Comparison of ENCODE assay signal across 18 cellular contexts in genomic region chr7:15836041-15836440, GRCh38.
"Had no signal": no experiment of that assay in that cellular context is flagged by ENCODE, and none has a peak within 500 bp of the region (broad histone marks: within the 10 kb centered on the region; RNA-seq: fewer than 3 reads in every experiment).

No MANE protein-coding gene starts in this region.

- H3K36me3 ChIP-seq: cardiac muscle cell, esophagus muscularis mucosa, lower lobe of right lung, upper lobe of left lung had no signal

- H3K27ac ChIP-seq: cardiac muscle cell, esophagus muscularis mucosa, lower lobe of right lung, upper lobe of left lung had no signal

- H3K4me3 ChIP-seq: cardiac muscle cell, coronary artery, esophagus muscularis mucosa, lower lobe of right lung, smooth muscle cell, upper lobe of left lung had no signal

- H3K27me3 ChIP-seq: cardiac muscle cell, esophagus muscularis mucosa, upper lobe of left lung had no signal

- DNase-seq: activated CD4-positive, alpha-beta T cell treated with anti-CD3 and anti-CD28 coated beads, Interleukin-2, amount 10 ng/mL, durations not matched to agents 24 days and 14 days; activated CD4-positive, CD25-positive, alpha-beta regulatory T cell; activated CD8-positive, alpha-beta memory T cell treated with anti-CD3 and anti-CD28 coated beads, Interleukin-2, amount 50 U/mL, for 4 hours; activated CD8-positive, alpha-beta T cell treated with anti-CD3 and anti-CD28 coated beads, Interleukin-2, amount 10 ng/mL, durations not matched to agents 7 days and 5 days; activated naive CD8-positive, alpha-beta T cell treated with anti-CD3 and anti-CD28 coated beads, Interleukin-2, amount 10 ng/mL, durations not matched to agents 7 days and 5 days; activated T-cell treated with anti-CD3 and anti-CD28 coated beads, Interleukin-2, amount 50 U/mL, for 72 hours; anterior cingulate cortex; left cardiac atrium; lower lobe of right lung; nephron progenitor cell; stimulated activated CD4-positive, alpha-beta T cell treated with anti-CD3 and anti-CD28 coated beads, Interleukin-4, amount 100 ng/mL, for 4 hours; stimulated activated CD8-positive, alpha-beta memory T cell treated with anti-CD3 and anti-CD28 coated beads, Interleukin-4, amount 100 ng/mL, for 48 hours; stimulated activated naive CD8-positive, alpha-beta T cell treated with anti-CD3 and anti-CD28 coated beads, Interleukin-15, Interleukin-2, amounts not matched to agents 100 U/mL and 50 U/mL, for 24 hours; upper lobe of left lung had no signal
